In the genomic region with DNA sequence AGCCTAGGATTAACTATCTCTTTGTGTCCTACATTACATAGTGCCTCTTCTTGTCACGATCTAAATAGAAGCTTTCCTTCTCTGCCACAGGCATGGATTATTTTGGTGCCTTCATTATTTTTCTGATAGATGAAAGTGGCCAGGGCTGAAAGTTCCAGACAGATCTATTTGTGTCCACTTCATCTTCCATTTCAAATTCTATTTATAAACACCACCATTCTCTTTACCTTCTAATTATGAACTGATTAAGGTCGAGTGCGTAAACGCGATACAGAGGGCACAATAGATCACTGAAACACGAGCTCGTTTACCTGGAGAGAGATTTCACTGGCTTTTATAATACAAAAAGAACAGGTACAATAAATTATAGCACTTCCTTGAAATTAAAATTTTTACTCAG, we compare ENCODE assay signal across 27 cellular contexts.
"Had no signal": no experiment of that assay in that cellular context is flagged by ENCODE, and none has a peak within 500 bp of the region (broad histone marks: within the 10 kb centered on the region; RNA-seq: fewer than 3 reads in every experiment).

No MANE protein-coding gene starts in this region.

- H3K4me3 ChIP-seq: breast epithelium, colonic mucosa, K562, SJSA1 had no signal

- H3K4me1 ChIP-seq: breast epithelium, colonic mucosa, SJSA1 had no signal

- ATAC-seq: activated CD8-positive, alpha-beta memory T cell treated with anti-CD3 and anti-CD28 coated beads, Interleukin-2, amount 10 ng/mL, durations not matched to agents 7 days and 5 days; K562; Panc1; SK-N-SH treated with all-trans-retinoic acid at 6 μM for 48 hours had no signal

- DNase-seq: activated CD4-positive, alpha-beta T cell treated with anti-CD3 and anti-CD28 coated beads for 1 hour; activated CD4-positive, alpha-beta T cell treated with anti-CD3 and anti-CD28 coated beads, Interleukin-2, amount 10 ng/mL, durations not matched to agents 24 days and 14 days; activated CD4-positive, alpha-beta T cell treated with anti-CD3 and anti-CD28 coated beads, Interleukin-2, amount 50 U/mL, for 48 hours; activated CD8-positive, alpha-beta memory T cell treated with anti-CD3 and anti-CD28 coated beads, Interleukin-2, amount 10 ng/mL, durations not matched to agents 7 days and 5 days; activated effector memory CD4-positive, alpha-beta T cell treated with Interleukin-2 at 50 U/mL for 16 hours; activated naive CD4-positive, alpha-beta T cell; activated T-cell treated with anti-CD3 and anti-CD28 coated beads, Interleukin-2, amount 50 U/mL, for 24 hours; aorta; caudate nucleus; colonic mucosa; Karpas-422; MM.1S; NCI-H1436 treated with DMSO at 0.1 percent for 48 hours; NCI-H187; NCI-H2171; NCI-H2227 treated with DMSO at 0.1 percent for 48 hours; NCI-H446 treated with DMSO at 0.1 percent for 48 hours; NCI-H524 treated with DMSO at 0.1 percent for 48 hours; OCI-M1; RPMI8226; SHP77; SW 1271 had no signal

- H3K27ac ChIP-seq: breast epithelium, colonic mucosa, SJSA1 had no signal

- H3K27me3 ChIP-seq: breast epithelium, colonic mucosa, SJSA1 had no signal

- H3K9me3 ChIP-seq: colonic mucosa, SJSA1 had no signal
